ENCODE assay signal across 21 cellular contexts in the genomic region with DNA sequence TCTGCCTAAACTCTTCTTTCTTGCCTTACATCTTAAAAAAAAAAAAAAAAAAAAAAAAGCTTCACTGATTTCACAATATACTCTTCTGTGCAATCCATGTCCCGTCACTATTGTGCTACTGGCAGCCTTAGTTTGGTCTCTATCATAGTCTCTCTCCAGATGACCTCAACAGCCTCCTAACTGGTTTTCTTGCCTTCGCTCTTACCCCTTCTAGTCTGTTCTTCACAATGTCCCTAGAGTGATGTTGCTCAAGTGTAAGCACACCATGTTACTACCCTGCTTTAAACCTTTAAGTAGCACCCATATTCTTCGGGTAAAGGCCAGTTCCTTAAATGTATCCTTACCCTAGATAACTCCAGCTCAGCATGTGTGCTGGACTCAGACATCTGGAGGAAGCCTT. TPM values are rescaled to one million over a fixed set of nuclear protein-coding genes. Genes with fewer than 3 reads are reported as not detected.
"Had no signal": no experiment of that assay in that cellular context is flagged by ENCODE, and none has a peak within 500 bp of the region (broad histone marks: within the 10 kb centered on the region; RNA-seq: fewer than 3 reads in every experiment).

No MANE protein-coding gene starts in this region.

- H3K9ac ChIP-seq: neural progenitor cell had no signal

- H3K4me1 ChIP-seq: neural progenitor cell, prostate gland, right lobe of liver had no signal

- H3K27ac ChIP-seq: brain microvascular endothelial cell, neural progenitor cell, prostate gland, right lobe of liver, testis had no signal

- H3K36me3 ChIP-seq: brain microvascular endothelial cell, neural progenitor cell, prostate gland, right lobe of liver had no signal

- H3K27me3 ChIP-seq: brain microvascular endothelial cell, neural progenitor cell, right lobe of liver, testis had no signal

- H3K9me3 ChIP-seq: prostate gland, right lobe of liver, testis had no signal

- DNase-seq: activated B cell treated with CpG ODN at 0.5 μM for 24 hours; activated CD4-positive, alpha-beta memory T cell treated with anti-CD3 and anti-CD28 coated beads for 36 hours; activated CD4-positive, alpha-beta T cell treated with anti-CD3 and anti-CD28 coated beads for 4 hours; activated naive CD4-positive, alpha-beta T cell treated with anti-CD3 and anti-CD28 coated beads for 36 hours; activated T-cell treated with anti-CD3 and anti-CD28 coated beads, Interleukin-2, amount 50 U/mL, for 1 hour; aorta; brain microvascular endothelial cell; cortex of kidney; immature natural killer cell; kidney glomerular epithelial cell; mesendoderm; naive thymus-derived CD4-positive, alpha-beta T cell; right lobe of liver; stimulated activated CD4-positive, alpha-beta T cell treated with anti-CD3 and anti-CD28 coated beads, Interleukin-4, amount 100 ng/mL, for 24 hours; T-cell; testis had no signal

- H3K4me3 ChIP-seq: neural progenitor cell, prostate gland, right lobe of liver, smooth muscle cell, testis had no signal

- ATAC-seq: naive thymus-derived CD4-positive, alpha-beta T cell; right lobe of liver; stimulated activated effector memory CD8-positive, alpha-beta T cell treated with anti-CD3 and anti-CD28 coated beads, Interleukin-12 subunit alpha, Interleukin-12 subunit beta, amount 100 ng/mL, for 72 hours; T-cell had no signal

RNA-seq across cellular contexts. Expression of gene CD180, which starts 25.8 kb away (rescaled TPM):
- total RNA-seq: activated naive CD4-positive, alpha-beta T cell treated with anti-CD3 and anti-CD28 coated beads for 36 hours; osteoblast; smooth muscle cell had no signal
- polyA plus RNA-seq: smooth muscle cell had no signal
